ENCODE assay signal across 23 cellular contexts in genomic region chr11:41040474-41040873, GRCh38.
DNase-seq lines count a peak whose midpoint lies in the region; ATAC-seq and TF ChIP-seq lines count a peak whose summit lies in the region.
"Had no signal": no experiment of that assay in that cellular context is flagged by ENCODE, and none has a peak within 500 bp of the region (broad histone marks: within the 10 kb centered on the region; RNA-seq: fewer than 3 reads in every experiment).

No MANE protein-coding gene starts in this region.

- H3K27me3 ChIP-seq in OCI-LY3 (ENCODE audit: low read depth, low read length): no peaks in the 10 kb centered on the region
- H3K27me3 ChIP-seq: BLaER1 treated with 17β-estradiol and CSF1 and Interleukin-3, amounts not matched to agents 10 nM and 100 nM had no signal

- H3K27ac ChIP-seq in OCI-LY3 (ENCODE audit: low read length): no peak overlapping the region; the same call in 1 of the 2 replicates
- H3K27ac ChIP-seq: A549; BLaER1 treated with 17β-estradiol and CSF1 and Interleukin-3, amounts not matched to agents 10 nM and 100 nM had no signal

- TF ChIP-seq CTCF in OCI-LY3 (IDR thresholded peaks at IDR 0.05; ENCODE audit: low read depth, low read length): no peak

- no peaks in the 10 kb centered on the region for H3K36me3 ChIP-seq in OCI-LY3 (replicated peaks; ENCODE audit: low read depth, low read length)
- H3K36me3 ChIP-seq: BLaER1 treated with 17β-estradiol and CSF1 and Interleukin-3, amounts not matched to agents 10 nM and 100 nM had no signal

- peaks cover 16% of the 10 kb centered on the region for H3K4me1 ChIP-seq in OCI-LY3 (ENCODE audit: low read length)
- H3K4me1 ChIP-seq: A549; BLaER1 treated with 17β-estradiol and CSF1 and Interleukin-3, amounts not matched to agents 10 nM and 100 nM had no signal

- peak; percentile 73 for ATAC-seq in GM18867 (IDR thresholded peaks at IDR 0.05; ENCODE audit: unreplicated experiment)
- ATAC-seq in HG03175 (IDR thresholded peaks at IDR 0.05; ENCODE audit: unreplicated experiment): peak; percentile 53
- no peak for ATAC-seq in HG03439 (IDR thresholded peaks at IDR 0.05; ENCODE audit: unreplicated experiment)
- ATAC-seq: A549, HCT116, K562, Panc1 had no signal

- DNase-seq in cerebellum (ENCODE audit: low spot score): no peak
- no peak for DNase-seq in NCI-H345 (lab: John Stamatoyannopoulos, UW)
- no peak for DNase-seq in RPMI8226
- DNase-seq: AML-193; CD4-positive, alpha-beta T cell; Kasumi-1; NCI-H1105; NCI-H1436 treated with DMSO at 0.1 percent for 48 hours; NCI-H1930; NCI-H2107; NCI-H446; NCI-H524 treated with DMSO at 0.1 percent for 48 hours; NCI-H774; SHP77 treated with DMSO at 0.1 percent for 48 hours had no signal

- no peaks in the 10 kb centered on the region for H3K79me2 ChIP-seq in OCI-LY3 (ENCODE audit: low read length)

- peak overlapping the region; percentile 21 for H3K4me2 ChIP-seq in OCI-LY3 (ENCODE audit: low read length)
- H3K4me2 ChIP-seq: A549; BLaER1 treated with 17β-estradiol and CSF1 and Interleukin-3, amounts not matched to agents 10 nM and 100 nM had no signal

- no peak overlapping the region for H3K9ac ChIP-seq in OCI-LY3 (ENCODE audit: low read length)
- H3K9ac ChIP-seq: BLaER1 treated with 17β-estradiol and CSF1 and Interleukin-3, amounts not matched to agents 10 nM and 100 nM had no signal

- no peaks in the 10 kb centered on the region for H3K9me3 ChIP-seq in OCI-LY3 (ENCODE audit: insufficient read depth, low read length)
- H3K9me3 ChIP-seq: A549; BLaER1 treated with 17β-estradiol and CSF1 and Interleukin-3, amounts not matched to agents 10 nM and 100 nM had no signal

- no peak overlapping the region for H2AFZ ChIP-seq in OCI-LY3 (ENCODE audit: low read depth, low read length)

- H4K20me1 ChIP-seq in OCI-LY3 (ENCODE audit: insufficient read depth, low read length): no peaks in the 10 kb centered on the region
- H4K20me1 ChIP-seq: BLaER1 treated with 17β-estradiol and CSF1 and Interleukin-3, amounts not matched to agents 10 nM and 100 nM had no signal

- no peak overlapping the region for H3K4me3 ChIP-seq in OCI-LY3 (ENCODE audit: low read length)
- H3K4me3 ChIP-seq: A549; BLaER1 treated with 17β-estradiol and CSF1 and Interleukin-3, amounts not matched to agents 10 nM and 100 nM; K562 had no signal
